17 cellular contexts compared by ENCODE assay signal in the genomic region with DNA sequence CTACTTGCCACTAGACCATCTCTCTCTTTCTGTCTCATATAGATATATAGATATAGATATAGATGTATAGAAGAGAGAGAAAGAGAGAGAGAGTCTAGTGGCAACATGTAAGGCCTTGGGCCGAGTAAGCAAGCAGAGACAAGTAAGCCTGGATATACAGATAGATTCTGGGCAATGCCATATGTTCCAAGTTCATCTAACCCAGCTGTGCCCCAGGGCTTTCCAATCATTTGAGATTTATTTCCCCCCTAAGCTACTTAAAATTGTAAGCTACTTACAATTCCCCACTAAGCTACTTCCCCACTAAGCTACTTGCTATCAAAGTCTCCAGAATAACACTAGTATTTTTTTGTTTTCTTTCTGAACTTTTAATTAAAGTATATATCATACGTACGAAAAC.
DNase-seq lines count a peak whose midpoint lies in the region; ATAC-seq and TF ChIP-seq lines count a peak whose summit lies in the region.
"Had no signal": no experiment of that assay in that cellular context is flagged by ENCODE, and none has a peak within 500 bp of the region (broad histone marks: within the 10 kb centered on the region; RNA-seq: fewer than 3 reads in every experiment).

No MANE protein-coding gene starts in this region.

- no peak overlapping the region for H3K4me3 Mint-ChIP-seq in activated T-cell treated with anti-CD3 and anti-CD28 coated beads, Interleukin-2, amount 50 U/mL, for 4 hours
- H3K4me3 Mint-ChIP-seq in activated T-helper 2 cell treated with anti-CD3 and anti-CD28 coated beads, Interferon-gamma antibody, Interleukin-2, Interleukin-4, amounts not matched to agents 10 μg/mL and 5 μg/mL and 100 μg/mL, durations not matched to agents 14 hours and 24 hours and 36 hours (ENCODE audit: low read depth) = no peak overlapping the region
- H3K4me3 Mint-ChIP-seq: CD14-positive monocyte; CD4-positive, alpha-beta memory T cell; GM23338 had no signal

- H3K27ac ChIP-seq in WERI-Rb-1 = peak overlapping the region; percentile 62
- H3K27ac ChIP-seq: BLaER1 had no signal

- no peaks in the 10 kb centered on the region for H3K4me1 Mint-ChIP-seq in activated T-cell treated with anti-CD3 and anti-CD28 coated beads, Interleukin-2, amount 50 U/mL, for 4 hours (ENCODE audit: low read depth)
- no peaks in the 10 kb centered on the region for H3K4me1 Mint-ChIP-seq in activated T-helper 2 cell treated with anti-CD3 and anti-CD28 coated beads, Interferon-gamma antibody, Interleukin-2, Interleukin-4, amounts not matched to agents 10 μg/mL and 5 μg/mL and 100 μg/mL, durations not matched to agents 14 hours and 24 hours and 36 hours (ENCODE audit: low read depth)
- H3K4me1 Mint-ChIP-seq: CD14-positive monocyte; CD4-positive, alpha-beta memory T cell; GM23338 had no signal

- no peaks in the 10 kb centered on the region for H3K27me3 ChIP-seq in WERI-Rb-1 (ENCODE audit: insufficient read depth, low read depth, severe bottlenecking)
- H3K27me3 ChIP-seq: BLaER1 had no signal

- no peak for TF ChIP-seq CTCF in WERI-Rb-1 (IDR thresholded peaks at IDR 0.05; ENCODE audit: low read depth, low read length)

- no peaks in the 10 kb centered on the region for H3K27me3 Mint-ChIP-seq in activated T-cell treated with anti-CD3 and anti-CD28 coated beads, Interleukin-2, amount 50 U/mL, for 4 hours (ENCODE audit: low read depth)
- no peaks in the 10 kb centered on the region for H3K27me3 Mint-ChIP-seq in activated T-helper 2 cell treated with anti-CD3 and anti-CD28 coated beads, Interferon-gamma antibody, Interleukin-2, Interleukin-4, amounts not matched to agents 10 μg/mL and 5 μg/mL and 100 μg/mL, durations not matched to agents 14 hours and 24 hours and 36 hours (ENCODE audit: low read depth)
- H3K27me3 Mint-ChIP-seq: CD4-positive, alpha-beta memory T cell had no signal

- no peaks in the 10 kb centered on the region for H3K36me3 ChIP-seq in WERI-Rb-1
- H3K36me3 ChIP-seq: BLaER1 had no signal

- no peaks in the 10 kb centered on the region for H3K9me3 ChIP-seq in WERI-Rb-1 (ENCODE audit: severe bottlenecking)
- H3K9me3 ChIP-seq: BLaER1 had no signal

- intact Hi-C loops in activated T-helper 2 cell treated with anti-CD3 and anti-CD28 coated beads, Interferon-gamma antibody, Interleukin-2, Interleukin-4, amounts not matched to agents 10 μg/mL and 5 μg/mL and 100 μg/mL, durations not matched to agents 14 hours and 24 hours and 36 hours (cut with micrococcal nuclease) = no loop called here

- H3K9me3 Mint-ChIP-seq in activated T-cell treated with anti-CD3 and anti-CD28 coated beads, Interleukin-2, amount 50 U/mL, for 4 hours = no peaks in the 10 kb centered on the region
- no peaks in the 10 kb centered on the region for H3K9me3 Mint-ChIP-seq in activated T-helper 2 cell treated with anti-CD3 and anti-CD28 coated beads, Interferon-gamma antibody, Interleukin-2, Interleukin-4, amounts not matched to agents 10 μg/mL and 5 μg/mL and 100 μg/mL, durations not matched to agents 14 hours and 24 hours and 36 hours
- H3K9me3 Mint-ChIP-seq: GM23338 had no signal

- H3K27ac Mint-ChIP-seq in activated T-helper 2 cell treated with anti-CD3 and anti-CD28 coated beads, Interferon-gamma antibody, Interleukin-2, Interleukin-4, amounts not matched to agents 10 μg/mL and 5 μg/mL and 100 μg/mL, durations not matched to agents 14 hours and 24 hours and 36 hours = no peak overlapping the region
- H3K27ac Mint-ChIP-seq: CD14-positive monocyte; CD4-positive, alpha-beta memory T cell; GM23338 had no signal

- DNase-seq in D341Med (ENCODE audit: low spot score) (peak; percentile 74), DMS 273 treated with DMSO at 0.1 percent for 48 hours (lab: John Stamatoyannopoulos, UW) (peak; percentile 40), NCI-H524 treated with DMSO at 0.1 percent for 48 hours (lab: John Stamatoyannopoulos, UW) (peak; percentile 91), WERI-Rb-1 (peak; percentile 75), SIG-M5 (lab: John Stamatoyannopoulos, UW) (no peak)
- no peak for DNase-seq in activated T-cell treated with anti-CD3 and anti-CD28 coated beads, Interleukin-2, amount 50 U/mL, for 4 hours
- DNase-seq in activated T-helper 2 cell treated with anti-CD3 and anti-CD28 coated beads, Interferon-gamma antibody, Interleukin-2, Interleukin-4, amounts not matched to agents 10 μg/mL and 5 μg/mL and 100 μg/mL, durations not matched to agents 14 hours and 24 hours and 36 hours (ENCODE audit: low spot score) = no peak
- DNase-seq in activated CD4-positive, alpha-beta T cell treated with anti-CD3 and anti-CD28 coated beads, Interleukin-2, amount 50 U/mL, for 1 hour = no peak
- DNase-seq: 8988T, DMS153, DMS79, GDM1, HCEC 1CT had no signal

- ATAC-seq in activated T-cell treated with anti-CD3 and anti-CD28 coated beads, Interleukin-2, amount 50 U/mL, for 4 hours = no peak
- ATAC-seq: GM23338 had no signal

- H3K36me3 Mint-ChIP-seq in activated T-cell treated with anti-CD3 and anti-CD28 coated beads, Interleukin-2, amount 50 U/mL, for 4 hours (ENCODE audit: insufficient read depth) = no peaks in the 10 kb centered on the region
- no peaks in the 10 kb centered on the region for H3K36me3 Mint-ChIP-seq in activated T-helper 2 cell treated with anti-CD3 and anti-CD28 coated beads, Interferon-gamma antibody, Interleukin-2, Interleukin-4, amounts not matched to agents 10 μg/mL and 5 μg/mL and 100 μg/mL, durations not matched to agents 14 hours and 24 hours and 36 hours (ENCODE audit: low read depth)
- H3K36me3 Mint-ChIP-seq: CD14-positive monocyte; CD4-positive, alpha-beta memory T cell had no signal

- no peak overlapping the region for H3K4me3 ChIP-seq in WERI-Rb-1 (ENCODE audit: low read depth, low read length)
- H3K4me3 ChIP-seq: BLaER1, GM23338 had no signal

Comparison
In these comparisons a context has a peak if more than half of its experiments do, and no peak if none do; other contexts are left out.
1. DNase-seq: peak in D341Med (single experiment), DMS 273 treated with DMSO at 0.1 percent for 48 hours (single experiment), NCI-H524 treated with DMSO at 0.1 percent for 48 hours (single experiment) and WERI-Rb-1 (single experiment); none in activated T-cell treated with anti-CD3 and anti-CD28 coated beads, Interleukin-2, amount 50 U/mL, for 4 hours (single experiment), activated T-helper 2 cell treated with anti-CD3 and anti-CD28 coated beads, Interferon-gamma antibody, Interleukin-2, Interleukin-4, amounts not matched to agents 10 μg/mL and 5 μg/mL and 100 μg/mL, durations not matched to agents 14 hours and 24 hours and 36 hours (single experiment), SIG-M5 (single experiment) and activated CD4-positive, alpha-beta T cell treated with anti-CD3 and anti-CD28 coated beads, Interleukin-2, amount 50 U/mL, for 1 hour (single experiment).